Comparison of ENCODE assay signal across 8 cellular contexts in the genomic region with DNA sequence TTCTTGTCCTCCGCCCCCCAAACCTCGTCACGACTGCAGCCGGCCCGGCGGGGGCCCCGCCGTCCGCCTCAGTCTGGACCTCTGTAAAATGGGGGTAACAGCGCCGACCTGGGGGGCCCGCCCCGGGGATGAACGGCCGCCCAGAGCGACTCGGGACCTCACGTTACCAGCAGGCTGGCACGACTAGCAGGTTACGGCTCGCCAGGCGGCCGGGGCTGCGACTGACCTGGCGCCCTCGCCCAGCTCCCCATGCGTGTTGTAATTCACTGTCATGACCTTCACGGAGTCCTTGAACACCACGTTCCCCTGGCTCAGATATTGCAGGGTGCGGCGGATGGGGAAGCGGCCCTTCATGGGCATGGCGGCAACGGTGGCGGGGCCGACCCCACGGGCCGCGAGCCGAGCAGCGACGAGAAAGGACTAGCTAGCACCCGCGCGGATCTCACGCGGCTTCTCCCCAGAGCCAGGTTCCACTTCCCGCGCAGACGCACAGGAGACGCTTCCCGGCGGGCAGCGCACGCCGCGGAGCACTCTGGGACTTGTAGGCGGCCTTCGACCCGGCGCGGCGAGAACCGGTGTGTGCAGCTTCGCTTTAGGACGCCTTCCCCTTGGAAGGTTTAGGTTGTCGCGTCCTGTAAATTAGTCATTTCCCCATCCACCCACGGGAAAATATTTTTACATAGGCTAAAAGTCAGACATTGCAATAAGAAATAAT. TPM values are rescaled to one million over a fixed set of nuclear protein-coding genes. Genes with fewer than 3 reads are reported as not detected.
DNase-seq lines count a peak whose midpoint lies in the region; ATAC-seq and FAIRE-seq lines count a peak whose summit lies in the region.

A gene (minus strand): TSS at position 481 of the 715 bp plus-strand sequence. CDS start 121 bp downstream, at position 360.

- under 1% methylated on average over 69 of the region's 69 CpGs for WGBS in right cardiac atrium

- DNase-seq in NCI-H187 (lab: John Stamatoyannopoulos, UW), result peak; percentile 12 to 54
- DNase-seq in T-helper 2 cell, result peak; percentile 79 to 95 (median 84)
- DNase-seq in right cardiac atrium, result peak; percentile 93 to 97 (median 96)
- peak; percentile 82 for DNase-seq in pulmonary artery endothelial cell (ENCODE audit: low read depth, low spot score)
- DNase-seq in urothelium cell line (ENCODE audit: low spot score), result peak; percentile 98

- peak; percentile 95 for ATAC-seq in GM18502 (IDR thresholded peaks at IDR 0.05; ENCODE audit: poor library complexity, unreplicated experiment)
- ATAC-seq in HG02943 (IDR thresholded peaks at IDR 0.05; ENCODE audit: low read depth, unreplicated experiment), result peak; percentile 91
- peak; percentile 98 for ATAC-seq in right cardiac atrium

- no peaks in the 10 kb centered on the region for H3K9me3 ChIP-seq in right cardiac atrium (ENCODE audit: control insufficient read depth, low read length)

- FAIRE-seq in urothelium cell line (lab: Jason Lieb, UNC), result no peak

- peak within 1 kb of the TSS; percentile 91 for H3K27ac ChIP-seq in angular gyrus (ENCODE audit: low read depth, low read length)
- H3K27ac ChIP-seq in right cardiac atrium (ENCODE audit: low read length), result peak within 1 kb of the TSS; percentile 28

- intact Hi-C loops in right cardiac atrium (cut with DNase I), result no loop called here

- no peaks in the 10 kb centered on the region for H3K4me1 ChIP-seq in right cardiac atrium (ENCODE audit: control insufficient read depth, insufficient read depth, low read length)

- H3K4me3 ChIP-seq in right cardiac atrium (ENCODE audit: low read length), result peak within 1 kb of the TSS; percentile 68

- H3K27me3 ChIP-seq in right cardiac atrium (ENCODE audit: control insufficient read depth, insufficient read depth), result no peaks in the 10 kb centered on the region

RNA-seq across cellular contexts. Expression of the gene that starts here (rescaled TPM):
- total RNA-seq in right cardiac atrium (10 to 100 TPM; 63.4 to 93.0 (median 89.8) TPM), pulmonary artery endothelial cell (37.1 and 46.4 TPM in 2 replicates)
- polyA plus RNA-seq in right cardiac atrium, result 125 TPM

Comparison
In these comparisons a context has a peak if more than half of its experiments do, and no peak if none do; other contexts are left out.
1. Peak in every context shown above with its lines: DNase-seq, ATAC-seq, H3K4me3 ChIP-seq and H3K27ac ChIP-seq.
2. DNase-seq: peak in every context shown above with its lines; median percentile 98 in urothelium cell line; 96 in right cardiac atrium; 84 in T-helper 2 cell; 82 in pulmonary artery endothelial cell; 33 in NCI-H187.